In genomic region chr18:59005266-59005665, GRCh38 we compare ENCODE assay signal across 9 cellular contexts.
A peak's percentile ranks its signal among the peaks of the same experiment; 100 is the strongest.
DNase-seq lines count a peak whose midpoint lies in the region; ATAC-seq and TF ChIP-seq lines count a peak whose summit lies in the region.
"Had no signal": no experiment of that assay in that cellular context is flagged by ENCODE, and none has a peak within 500 bp of the region (broad histone marks: within the 10 kb centered on the region; RNA-seq: fewer than 3 reads in every experiment).

No MANE protein-coding gene starts in this region.

- no peak for TF ChIP-seq CTCF in cardiac fibroblast (IDR thresholded peaks at IDR 0.05; ENCODE audit: low read depth, low read length)
- no peak for TF ChIP-seq CTCF in upper lobe of left lung (IDR thresholded peaks at IDR 0.05)

- H3K27ac ChIP-seq in HUES64 (ENCODE audit: low read depth, low read length) (peak overlapping the region; percentile 43; the same call in 1 of the 2 replicates), upper lobe of left lung (peak overlapping the region; percentile 28 to 75 (median 44))

- no peaks in the 10 kb centered on the region for H3K36me3 ChIP-seq in HUES64 (ENCODE audit: insufficient read depth, low read length)
- no peaks in the 10 kb centered on the region for H3K36me3 ChIP-seq in upper lobe of left lung

- no peak for TF ChIP-seq EP300 in upper lobe of left lung (IDR thresholded peaks at IDR 0.05)

- H3K36me3 Mint-ChIP-seq in activated T-helper 17 cell treated with anti-CD3 and anti-CD28 coated beads, Interleukin-2, amount 50 U/mL, for 72 hours (ENCODE audit: low read depth) = no peaks in the 10 kb centered on the region

- H3K4me1 ChIP-seq in HUES64 (ENCODE audit: insufficient read depth, low read length) (peaks cover 20% of the 10 kb centered on the region), upper lobe of left lung (peaks cover 0 to 6% (median 0%) of the 10 kb centered on the region in 4 donors)

- H3K9ac ChIP-seq in HUES64 (ENCODE audit: low read depth, low read length) = peak overlapping the region; percentile 6; the same call in 1 of the 2 replicates

- DNase-seq in cardiac fibroblast (ENCODE audit: low read depth in 2 of 2) (peak; percentile 82 to 95), left kidney (ENCODE audit: low read depth, low spot score) (peak; percentile 76), upper lobe of left lung (no peak), GM19240 (ENCODE audit: insufficient read length, low spot score) (no peak), UCSD-AML1 (lab: John Stamatoyannopoulos, UW; ENCODE audit: unreplicated experiment) (no peak)
- DNase-seq: small intestine, T-helper 1 cell had no signal

- 73% methylated on average over 3 of the region's 3 CpGs for WGBS in HUES64
- WGBS in upper lobe of left lung, 2 donors = 73 to 74% methylated on average over 3 of the region's 3 CpGs

- no peak overlapping the region for H3K4me3 ChIP-seq in HUES64 (ENCODE audit: low read length)
- H3K4me3 ChIP-seq in cardiac fibroblast (replicated peaks in 1 of 2; ENCODE audit: low read depth in 2 of 2, low read length in 2 of 2) = no peak overlapping the region
- H3K4me3 ChIP-seq in upper lobe of left lung = no peak overlapping the region

- H3K27me3 Mint-ChIP-seq in activated T-helper 17 cell treated with anti-CD3 and anti-CD28 coated beads, Interleukin-2, amount 50 U/mL, for 72 hours = peaks cover 7% of the 10 kb centered on the region

- no peaks in the 10 kb centered on the region for H3K27me3 ChIP-seq in HUES64 (ENCODE audit: insufficient read depth, low read length)
- H3K27me3 ChIP-seq in upper lobe of left lung = no peaks in the 10 kb centered on the region

- H3K4me1 Mint-ChIP-seq in activated T-helper 17 cell treated with anti-CD3 and anti-CD28 coated beads, Interleukin-2, amount 50 U/mL, for 72 hours = no peaks in the 10 kb centered on the region

- H3K4me3 Mint-ChIP-seq in activated T-helper 17 cell treated with anti-CD3 and anti-CD28 coated beads, Interleukin-2, amount 50 U/mL, for 72 hours = no peak overlapping the region

- H3K27ac Mint-ChIP-seq in activated T-helper 17 cell treated with anti-CD3 and anti-CD28 coated beads, Interleukin-2, amount 50 U/mL, for 72 hours = no peak overlapping the region

- H3K9me3 Mint-ChIP-seq in activated T-helper 17 cell treated with anti-CD3 and anti-CD28 coated beads, Interleukin-2, amount 50 U/mL, for 72 hours = no peaks in the 10 kb centered on the region

- no peak for TF ChIP-seq POLR2A in upper lobe of left lung (IDR thresholded peaks at IDR 0.05)

- H3K9me3 ChIP-seq in HUES64 (ENCODE audit: insufficient read depth, low read depth, low read length) = no peaks in the 10 kb centered on the region
- H3K9me3 ChIP-seq in upper lobe of left lung = peaks cover 0 to 4% (median 2%) of the 10 kb centered on the region in 4 donors

- ATAC-seq in upper lobe of left lung (ENCODE audit: low FRiP score in 2 of 2) = no peak
- ATAC-seq in activated T-helper 17 cell treated with anti-CD3 and anti-CD28 coated beads, Interleukin-2, amount 50 U/mL, for 72 hours (replicated peaks) = no peak

Comparison
In these comparisons a context has a peak if more than half of its experiments do, and no peak if none do; other contexts are left out.
1. DNase-seq: peak in cardiac fibroblast (2 of 2) and left kidney (single experiment); none in upper lobe of left lung (0 of 2), GM19240 (single experiment) and UCSD-AML1 (single experiment).